Comparison of ENCODE assay signal across 1 cellular context in genomic region chr2:181005809-181006208, GRCh38.
TF ChIP-seq lines count a peak whose summit lies in the region.

No MANE protein-coding gene starts in this region.

TF ChIP-seq in IMR-90, 13 proteins besides CTCF, POLR2A, EP300 and RAD21 (continued from another document):
- TF ChIP-seq RCOR1 (IDR thresholded peaks at IDR 0.05; ENCODE audit: insufficient replicate concordance, low read length): no peak
- TF ChIP-seq CHD1 (IDR thresholded peaks at IDR 0.05; ENCODE audit: low read depth, low read length): no peak
